Comparison of ENCODE assay signal across 10 cellular contexts in the genomic region with DNA sequence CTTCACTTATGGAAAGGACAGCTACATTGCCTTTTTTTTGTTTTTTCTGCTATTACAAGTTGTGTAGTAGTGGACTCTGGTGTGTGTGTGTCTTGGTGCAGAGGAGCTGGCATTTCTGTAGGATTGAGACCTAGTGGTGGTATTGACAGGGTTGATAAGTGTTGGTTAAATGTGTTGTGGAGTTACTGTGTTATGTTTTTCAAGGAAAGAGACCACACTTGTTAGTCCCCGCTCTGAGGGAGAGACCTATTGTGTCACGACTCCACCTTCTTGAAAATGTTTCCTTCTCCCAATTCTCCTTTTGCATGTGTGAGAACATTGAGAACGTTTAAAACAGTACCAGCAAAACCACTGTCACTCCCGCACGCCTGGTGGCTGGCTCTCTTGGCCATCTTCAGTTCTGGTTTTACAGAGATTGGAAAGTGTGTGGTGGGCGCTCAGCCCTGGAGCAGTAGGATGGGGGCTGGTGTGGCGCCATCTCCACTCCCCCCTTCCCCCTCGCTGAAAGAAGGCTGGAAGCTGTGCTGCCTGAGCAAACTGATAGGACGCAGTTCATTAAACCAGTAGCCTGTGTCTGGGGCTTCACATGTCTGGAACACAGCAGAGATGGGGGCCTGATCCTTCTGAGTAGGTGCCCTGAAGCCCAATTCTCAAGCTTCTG. TPM values are rescaled to one million over a fixed set of nuclear protein-coding genes. Genes with fewer than 3 reads are reported as not detected.
DNase-seq lines count a peak whose midpoint lies in the region; ATAC-seq and TF ChIP-seq lines count a peak whose summit lies in the region.
"Had no signal": no experiment of that assay in that cellular context is flagged by ENCODE, and none has a peak within 500 bp of the region (broad histone marks: within the 10 kb centered on the region; RNA-seq: fewer than 3 reads in every experiment).

No MANE protein-coding gene starts in this region.

- peak overlapping the region; percentile 84 for H3K27ac ChIP-seq in OCI-LY1 (ENCODE audit: low read depth, low read length, poor library complexity, severe bottlenecking)
- H3K27ac ChIP-seq in effector memory CD4-positive, alpha-beta T cell (ENCODE audit: insufficient read depth, low read length, poor library complexity, severe bottlenecking): peak overlapping the region; percentile 29
- H3K27ac ChIP-seq in PC-3 (ENCODE audit: low read length): no peak overlapping the region

- H3K27me3 Mint-ChIP-seq in activated CD4-positive, alpha-beta T cell treated with anti-CD3 and anti-CD28 coated beads, Interleukin-2, amount 10 ng/mL, durations not matched to agents 24 days and 14 days: no peaks in the 10 kb centered on the region

- no peak for DNase-seq in activated CD4-positive, alpha-beta T cell treated with anti-CD3 and anti-CD28 coated beads, Interleukin-2, amount 10 ng/mL, durations not matched to agents 24 days and 14 days
- DNase-seq in activated CD4-positive, alpha-beta T cell treated with anti-CD3 and anti-CD28 coated beads for 1 hour: no peak
- no peak for DNase-seq in effector memory CD4-positive, alpha-beta T cell
- no peak for DNase-seq in stimulated activated effector memory CD8-positive, alpha-beta T cell treated with anti-CD3 and anti-CD28 coated beads, Interleukin-12 subunit alpha, Interleukin-12 subunit beta, amount 100 ng/mL, for 72 hours (ENCODE audit: low spot score in 2 of 2)
- DNase-seq in PC-3: no peak
- no peak for DNase-seq in stimulated activated CD4-positive, alpha-beta T cell treated with anti-CD3 and anti-CD28 coated beads, Interleukin-12 subunit alpha, Interleukin-12 subunit beta, amount 100 ng/mL, for 4 hours
- DNase-seq: head of caudate nucleus, NCI-H82 had no signal

- H3K4me3 ChIP-seq in OCI-LY1 (ENCODE audit: low read depth, low read length, poor library complexity, severe bottlenecking) (peak overlapping the region; percentile 77), PC-3 (ENCODE audit: low read length) (no peak overlapping the region)
- no peak overlapping the region for H3K4me3 ChIP-seq in effector memory CD4-positive, alpha-beta T cell (ENCODE audit: insufficient read depth, low read depth, low read length, poor library complexity, severe bottlenecking)

- H3K36me3 ChIP-seq in OCI-LY1 (ENCODE audit: insufficient read depth, low read length) (peaks cover 26% of the 10 kb centered on the region; the same call in 1 of the 2 replicates), PC-3 (ENCODE audit: low read depth, low read length) (no peaks in the 10 kb centered on the region)
- peaks cover 4% of the 10 kb centered on the region for H3K36me3 ChIP-seq in effector memory CD4-positive, alpha-beta T cell (ENCODE audit: control insufficient read depth, insufficient read depth, low read length)

- H3K79me2 ChIP-seq in OCI-LY1 (ENCODE audit: insufficient read depth, low read length): peaks cover 81% of the 10 kb centered on the region
- peaks cover 29% of the 10 kb centered on the region; the same call in 1 of the 2 replicates for H3K79me2 ChIP-seq in PC-3 (ENCODE audit: low read length)

- peak overlapping the region; percentile 96 for H3K4me2 ChIP-seq in OCI-LY1 (ENCODE audit: low read length)
- no peak overlapping the region for H3K4me2 ChIP-seq in PC-3 (ENCODE audit: low read length)

- H3K4me3 Mint-ChIP-seq in activated CD4-positive, alpha-beta T cell treated with anti-CD3 and anti-CD28 coated beads, Interleukin-2, amount 10 ng/mL, durations not matched to agents 24 days and 14 days: peak overlapping the region; percentile 98
- H3K4me3 Mint-ChIP-seq in stimulated activated effector memory CD8-positive, alpha-beta T cell treated with anti-CD3 and anti-CD28 coated beads, Interleukin-12 subunit alpha, Interleukin-12 subunit beta, amount 100 ng/mL, for 72 hours: peak overlapping the region; percentile 96

- no peak overlapping the region for H2AFZ ChIP-seq in OCI-LY1 (ENCODE audit: low read length)
- H2AFZ ChIP-seq in PC-3 (ENCODE audit: low read length): no peak overlapping the region

- peak overlapping the region; percentile 48; the same call in 1 of the 2 replicates for H3K9ac ChIP-seq in OCI-LY1 (ENCODE audit: low read length)
- H3K9ac ChIP-seq in PC-3 (ENCODE audit: low read length): no peak overlapping the region

- H3K27ac Mint-ChIP-seq in activated CD4-positive, alpha-beta T cell treated with anti-CD3 and anti-CD28 coated beads, Interleukin-2, amount 10 ng/mL, durations not matched to agents 24 days and 14 days: peak overlapping the region; percentile 61
- peak overlapping the region; percentile 90 for H3K27ac Mint-ChIP-seq in stimulated activated effector memory CD8-positive, alpha-beta T cell treated with anti-CD3 and anti-CD28 coated beads, Interleukin-12 subunit alpha, Interleukin-12 subunit beta, amount 100 ng/mL, for 72 hours

- intact Hi-C loops in activated CD4-positive, alpha-beta T cell treated with anti-CD3 and anti-CD28 coated beads, Interleukin-2, amount 10 ng/mL, durations not matched to agents 24 days and 14 days (cut with micrococcal nuclease): no loop called here
- intact Hi-C loops in PC-3 (cut with micrococcal nuclease): no loop called here

- no peak for TF ChIP-seq CTCF in OCI-LY1 (IDR thresholded peaks at IDR 0.05; ENCODE audit: low read length)
- no peak for TF ChIP-seq CTCF in PC-3 (conservative IDR thresholded peaks at IDR 0.05; ENCODE audit: low read depth, low read length)

- H3F3A ChIP-seq in OCI-LY1 (ENCODE audit: insufficient read depth, low read length) (no peaks in the 10 kb centered on the region), PC-3 (ENCODE audit: low read length, unreplicated experiment) (no peaks in the 10 kb centered on the region)

- BruUV-seq in PC-3 (replicated peaks; lab: Mats Ljungman, UMichigan): no TSS peak

- ATAC-seq in stimulated activated effector memory CD8-positive, alpha-beta T cell treated with anti-CD3 and anti-CD28 coated beads, Interleukin-12 subunit alpha, Interleukin-12 subunit beta, amount 100 ng/mL, for 72 hours: no peak
- ATAC-seq in PC-3: no peak
- ATAC-seq in HG03280 (IDR thresholded peaks at IDR 0.05; ENCODE audit: unreplicated experiment): no peak

- POLR2A ChIA-PET in PC-3 (lab: Charles Lee; ENCODE audit: unreplicated experiment): no interaction called here

- no peaks in the 10 kb centered on the region for H4K20me1 ChIP-seq in OCI-LY1 (ENCODE audit: insufficient read depth, low read length)
- no peaks in the 10 kb centered on the region for H4K20me1 ChIP-seq in PC-3 (ENCODE audit: low read length)

- H3K27me3 ChIP-seq in OCI-LY1 (ENCODE audit: insufficient read depth, low read length): no peaks in the 10 kb centered on the region
- no peaks in the 10 kb centered on the region for H3K27me3 ChIP-seq in effector memory CD4-positive, alpha-beta T cell (replicated peaks; ENCODE audit: control insufficient read depth, insufficient read depth, low read length, poor library complexity, severe bottlenecking)
- H3K27me3 ChIP-seq in PC-3 (ENCODE audit: low read length): no peaks in the 10 kb centered on the region

- H3K4me1 Mint-ChIP-seq in activated CD4-positive, alpha-beta T cell treated with anti-CD3 and anti-CD28 coated beads, Interleukin-2, amount 10 ng/mL, durations not matched to agents 24 days and 14 days: peaks cover 76% of the 10 kb centered on the region
- H3K4me1 Mint-ChIP-seq in stimulated activated effector memory CD8-positive, alpha-beta T cell treated with anti-CD3 and anti-CD28 coated beads, Interleukin-12 subunit alpha, Interleukin-12 subunit beta, amount 100 ng/mL, for 72 hours: peaks cover 77% of the 10 kb centered on the region

- H3K36me3 Mint-ChIP-seq in activated CD4-positive, alpha-beta T cell treated with anti-CD3 and anti-CD28 coated beads, Interleukin-2, amount 10 ng/mL, durations not matched to agents 24 days and 14 days (ENCODE audit: low read depth): peaks cover 34% of the 10 kb centered on the region
- peaks cover 42% of the 10 kb centered on the region for H3K36me3 Mint-ChIP-seq in stimulated activated effector memory CD8-positive, alpha-beta T cell treated with anti-CD3 and anti-CD28 coated beads, Interleukin-12 subunit alpha, Interleukin-12 subunit beta, amount 100 ng/mL, for 72 hours

- no peaks in the 10 kb centered on the region for H3K9me3 Mint-ChIP-seq in activated CD4-positive, alpha-beta T cell treated with anti-CD3 and anti-CD28 coated beads, Interleukin-2, amount 10 ng/mL, durations not matched to agents 24 days and 14 days
- H3K9me3 Mint-ChIP-seq in stimulated activated effector memory CD8-positive, alpha-beta T cell treated with anti-CD3 and anti-CD28 coated beads, Interleukin-12 subunit alpha, Interleukin-12 subunit beta, amount 100 ng/mL, for 72 hours: no peaks in the 10 kb centered on the region

- CTCF ChIA-PET in PC-3 (lab: Charles Lee): no interaction called here

- H3K9me3 ChIP-seq in OCI-LY1 (ENCODE audit: low read length): no peaks in the 10 kb centered on the region
- H3K9me3 ChIP-seq in effector memory CD4-positive, alpha-beta T cell (ENCODE audit: control insufficient read depth, low read length): no peaks in the 10 kb centered on the region
- no peaks in the 10 kb centered on the region for H3K9me3 ChIP-seq in PC-3 (ENCODE audit: low read length)

- H3K9me2 ChIP-seq in OCI-LY1 (ENCODE audit: low read depth, low read length) (no peaks in the 10 kb centered on the region), PC-3 (replicated peaks; ENCODE audit: low read length) (no peaks in the 10 kb centered on the region)

- H3K4me1 ChIP-seq in OCI-LY1 (ENCODE audit: insufficient read depth, low read length, severe bottlenecking) (peaks cover 79% of the 10 kb centered on the region), PC-3 (ENCODE audit: insufficient read depth, low read length) (peaks cover 5% of the 10 kb centered on the region; the same call in 1 of the 2 replicates)
- peaks cover 76% of the 10 kb centered on the region for H3K4me1 ChIP-seq in effector memory CD4-positive, alpha-beta T cell (ENCODE audit: control insufficient read depth, insufficient read depth, low read length, poor library complexity, severe bottlenecking)

RNA-seq across cellular contexts. Expression of a gene that starts 5.5 kb away (rescaled TPM):
- 122 and 135 TPM in 2 replicates for total RNA-seq in activated CD4-positive, alpha-beta T cell treated with anti-CD3 and anti-CD28 coated beads, Interleukin-2, amount 10 ng/mL, durations not matched to agents 24 days and 14 days
- 10.1 and 11.4 TPM in 2 replicates for total RNA-seq in PC-3 (2014; rRNA removed)
